Comparison of ENCODE assay signal across 1 cellular context in the genomic region with DNA sequence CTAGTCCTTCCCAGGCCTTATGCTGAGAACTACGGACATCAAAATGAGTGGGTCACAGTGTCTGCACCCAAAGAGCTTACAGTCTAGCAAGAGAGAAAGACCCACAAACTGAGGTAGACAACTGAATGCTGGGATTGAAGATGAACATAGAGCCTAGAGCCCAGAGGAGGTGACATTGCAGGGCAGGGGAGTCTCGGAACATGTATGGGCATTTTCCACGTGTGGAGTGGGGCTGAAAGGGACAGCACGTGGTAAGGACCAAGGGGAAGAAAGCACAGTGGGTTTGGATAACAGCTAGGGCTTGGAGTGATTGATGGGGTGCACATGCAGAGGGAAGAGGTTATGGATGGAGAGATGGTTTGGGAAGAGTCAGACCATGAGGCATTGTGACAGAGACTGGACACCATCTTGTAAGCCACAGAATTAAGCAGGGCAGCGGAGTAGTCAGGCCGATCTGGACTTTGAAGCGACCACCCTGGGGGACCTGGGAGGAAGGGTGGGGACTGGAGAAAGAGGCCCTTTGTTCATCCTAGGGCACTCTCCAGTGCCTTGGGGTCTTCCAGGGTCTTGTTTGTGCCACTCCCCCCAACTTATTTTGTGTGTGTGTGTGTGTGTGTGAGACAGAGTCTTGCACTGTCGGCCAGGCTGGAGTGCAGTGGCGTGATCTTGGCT.
TF ChIP-seq lines count a peak whose summit lies in the region.

No MANE protein-coding gene starts in this region.

TF ChIP-seq in HepG2, 621 proteins besides CTCF, POLR2A, EP300 and RAD21:
- TF ChIP-seq, protein P1, sequence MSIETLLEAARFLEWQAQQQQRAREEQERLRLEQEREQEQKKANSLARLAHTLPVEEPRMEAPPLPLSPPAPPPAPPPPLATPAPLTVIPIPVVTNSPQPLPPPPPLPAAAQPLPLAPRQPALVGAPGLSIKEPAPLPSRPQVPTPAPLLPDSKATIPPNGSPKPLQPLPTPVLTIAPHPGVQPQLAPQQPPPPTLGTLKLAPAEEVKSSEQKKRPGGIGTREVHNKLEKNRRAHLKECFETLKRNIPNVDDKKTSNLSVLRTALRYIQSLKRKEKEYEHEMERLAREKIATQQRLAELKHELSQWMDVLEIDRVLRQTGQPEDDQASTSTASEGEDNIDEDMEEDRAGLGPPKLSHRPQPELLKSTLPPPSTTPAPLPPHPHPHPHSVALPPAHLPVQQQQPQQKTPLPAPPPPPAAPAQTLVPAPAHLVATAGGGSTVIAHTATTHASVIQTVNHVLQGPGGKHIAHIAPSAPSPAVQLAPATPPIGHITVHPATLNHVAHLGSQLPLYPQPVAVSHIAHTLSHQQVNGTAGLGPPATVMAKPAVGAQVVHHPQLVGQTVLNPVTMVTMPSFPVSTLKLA (IDR thresholded peaks at IDR 0.05), result peak; percentile 76
- TF ChIP-seq ETV5 (CRISPR knock-in tag; IDR thresholded peaks at IDR 0.05; ENCODE audit: borderline replicate concordance) (no peak), ZFP90 (CRISPR knock-in tag; IDR thresholded peaks at IDR 0.05; ENCODE audit: borderline replicate concordance) (no peak), CREM (IDR thresholded peaks at IDR 0.05) (no peak), CREM (CRISPR knock-in tag; IDR thresholded peaks at IDR 0.05) (no peak), U2AF1 (optimal IDR thresholded peaks at IDR 0.05; ENCODE audit: low read depth, low read length) (no peak), MLLT10 (CRISPR knock-in tag; IDR thresholded peaks at IDR 0.05) (no peak)
- TF ChIP-seq, protein P2, sequence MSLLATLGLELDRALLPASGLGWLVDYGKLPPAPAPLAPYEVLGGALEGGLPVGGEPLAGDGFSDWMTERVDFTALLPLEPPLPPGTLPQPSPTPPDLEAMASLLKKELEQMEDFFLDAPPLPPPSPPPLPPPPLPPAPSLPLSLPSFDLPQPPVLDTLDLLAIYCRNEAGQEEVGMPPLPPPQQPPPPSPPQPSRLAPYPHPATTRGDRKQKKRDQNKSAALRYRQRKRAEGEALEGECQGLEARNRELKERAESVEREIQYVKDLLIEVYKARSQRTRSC (CRISPR knock-in tag; IDR thresholded peaks at IDR 0.05; ENCODE audit: low read depth), result no peak
